In genomic region chr9:131727795-131728545, GRCh38 we compare ENCODE assay signal across 9 cellular contexts. TPM values are rescaled to one million over a fixed set of nuclear protein-coding genes. Genes with fewer than 3 reads are reported as not detected.
DNase-seq lines count a peak whose midpoint lies in the region; ATAC-seq and TF ChIP-seq lines count a peak whose summit lies in the region.
"Had no signal": no experiment of that assay in that cellular context is flagged by ENCODE, and none has a peak within 500 bp of the region (broad histone marks: within the 10 kb centered on the region; RNA-seq: fewer than 3 reads in every experiment).

No MANE protein-coding gene starts in this region.

- TF ChIP-seq POLR2A in sigmoid colon (IDR thresholded peaks at IDR 0.05), result no peak

- DNase-seq in sigmoid colon, result no peak
- DNase-seq in GOT3 (lab: John Stamatoyannopoulos, UW), result no peak
- no peak for DNase-seq in activated gamma-delta T cell (lab: John Stamatoyannopoulos, UW)
- no peak for DNase-seq in NCI-H1930 (lab: John Stamatoyannopoulos, UW)
- DNase-seq: NCI-H1048 had no signal

- peak; percentile 25 for ATAC-seq in GM18858 (IDR thresholded peaks at IDR 0.05; ENCODE audit: unreplicated experiment)
- no peak for ATAC-seq in HG03196 (IDR thresholded peaks at IDR 0.05; ENCODE audit: unreplicated experiment)

- no peaks in the 10 kb centered on the region for H3K27me3 ChIP-seq in Loucy (ENCODE audit: insufficient read depth, low read length, poor library complexity, severe bottlenecking)
- no peaks in the 10 kb centered on the region for H3K27me3 ChIP-seq in sigmoid colon

- no peak for TF ChIP-seq CTCF in Loucy (conservative IDR thresholded peaks at IDR 0.05; ENCODE audit: low read length)
- TF ChIP-seq CTCF in sigmoid colon (IDR thresholded peaks at IDR 0.05), result no peak

- H3K9me2 ChIP-seq in Loucy (replicated peaks; ENCODE audit: low read depth, low read length), result no peaks in the 10 kb centered on the region

- H2AFZ ChIP-seq in Loucy (ENCODE audit: low read length), result no peak overlapping the region

- peaks cover 86% of the 10 kb centered on the region for H3K79me2 ChIP-seq in Loucy (ENCODE audit: insufficient read depth, low read length)

- peaks cover 18% of the 10 kb centered on the region; the same call in 1 of the 2 replicates for H3F3A ChIP-seq in Loucy (ENCODE audit: low read depth)

- TF ChIP-seq EP300 in sigmoid colon (IDR thresholded peaks at IDR 0.05), result no peak

- intact Hi-C loops in sigmoid colon (cut with DNase I), result no loop called here

- H3K4me1 ChIP-seq in Loucy (ENCODE audit: insufficient read depth, low read length, poor library complexity, severe bottlenecking) (peaks cover 59% of the 10 kb centered on the region), sigmoid colon (peaks cover 0 to 67% (median 63%) of the 10 kb centered on the region in 4 donors)

- H3K4me3 ChIP-seq in Loucy (ENCODE audit: low read length, poor library complexity, severe bottlenecking) (peak overlapping the region; percentile 51), sigmoid colon (no peak overlapping the region)

- peak overlapping the region; percentile 74 for H3K4me2 ChIP-seq in Loucy (ENCODE audit: low read depth, low read length, poor library complexity, severe bottlenecking)

- no peaks in the 10 kb centered on the region for H4K20me1 ChIP-seq in Loucy (ENCODE audit: insufficient read depth, low read length, poor library complexity, severe bottlenecking)

- H3K27ac ChIP-seq in cingulate gyrus (ENCODE audit: low read depth, low read length) (peak overlapping the region; percentile 7), sigmoid colon (peak overlapping the region; percentile 43 to 58 (median 52))

- H3K36me3 ChIP-seq in Loucy (ENCODE audit: insufficient read depth, low read length) (peaks cover 2% of the 10 kb centered on the region; the same call in 1 of the 2 replicates), sigmoid colon (no peaks in the 10 kb centered on the region)

- 30 to 52% methylated on average over 5 of the region's 5 CpGs for WGBS in sigmoid colon, 2 donors

- H3K9me3 ChIP-seq in Loucy (ENCODE audit: insufficient read depth, low read depth, low read length), result no peaks in the 10 kb centered on the region
- H3K9me3 ChIP-seq in sigmoid colon, result no peaks in the 10 kb centered on the region

- peak overlapping the region; percentile 56 for H3K9ac ChIP-seq in Loucy (ENCODE audit: low read depth, low read length, poor library complexity, severe bottlenecking)

RNA-seq across cellular contexts. Expression of gene RAPGEF1, which starts 11.9 kb away (rescaled TPM):
- 10 to 100 TPM; 41.7 to 58.2 (median 49.0) TPM for total RNA-seq in sigmoid colon
- polyA plus RNA-seq in sigmoid colon, result 10 to 100 TPM; 14.4 to 45.3 (median 20.3) TPM
